In genomic region chr20:61857884-61858283, GRCh38 we compare ENCODE assay signal across 3 cellular contexts.
TF ChIP-seq lines count a peak whose summit lies in the region.

No MANE protein-coding gene starts in this region.

TF ChIP-seq in HepG2, 621 proteins besides CTCF, POLR2A, EP300 and RAD21 (continues in another document):
- no peak for TF ChIP-seq BATF2 (CRISPR knock-in tag; IDR thresholded peaks at IDR 0.05)
- no peak for TF ChIP-seq KDM5A (IDR thresholded peaks at IDR 0.05; ENCODE audit: borderline replicate concordance, low read length)
- TF ChIP-seq NBN (conservative IDR thresholded peaks at IDR 0.05): peak; percentile 78; the same call in 1 of the 2 replicates
- no peak for TF ChIP-seq ZNF672 (CRISPR knock-in tag; IDR thresholded peaks at IDR 0.05)
- peak; percentile 20; the same call in 1 of the 2 replicates for TF ChIP-seq ZNF207 (IDR thresholded peaks at IDR 0.05; ENCODE audit: borderline replicate concordance)
- TF ChIP-seq SOX6 (IDR thresholded peaks at IDR 0.05): peak; percentile 26; the same call in 1 of the 2 replicates
- TF ChIP-seq SOX6 (CRISPR knock-in tag; IDR thresholded peaks at IDR 0.05): no peak
- TF ChIP-seq CREB1 (IDR thresholded peaks at IDR 0.05): peak; percentile 12; the same call in 1 of the 2 replicates
- TF ChIP-seq CREB1 (CRISPR knock-in tag; IDR thresholded peaks at IDR 0.05): no peak
- TF ChIP-seq NONO (IDR thresholded peaks at IDR 0.05): peak; percentile 63; the same call in 1 of the 2 replicates
- TF ChIP-seq NONO (CRISPR knock-in tag; conservative IDR thresholded peaks at IDR 0.05): no peak
- TF ChIP-seq SOX5 (CRISPR knock-in tag; IDR thresholded peaks at IDR 0.05; ENCODE audit: borderline replicate concordance): no peak
- TF ChIP-seq HMG20A (CRISPR knock-in tag; IDR thresholded peaks at IDR 0.05; ENCODE audit: borderline replicate concordance): no peak
- peak; percentile 57; the same call in 1 of the 2 replicates for TF ChIP-seq ZNF646 (CRISPR knock-in tag; IDR thresholded peaks at IDR 0.05)
- 0 out of 2 replicates have a peak, but pooled peaks have one; percentile 5 for TF ChIP-seq FOXA1 (IDR thresholded peaks at IDR 0.05)
- TF ChIP-seq FOXA1 (CRISPR knock-in tag; IDR thresholded peaks at IDR 0.05): no peak

TF ChIP-seq in K562, 482 proteins besides CTCF, POLR2A, EP300 and RAD21 (continues in another document):
- TF ChIP-seq PREB (CRISPR knock-in tag; IDR thresholded peaks at IDR 0.05) (no peak), MECOM (CRISPR knock-in tag; IDR thresholded peaks at IDR 0.05) (no peak), MXI1 (IDR thresholded peaks at IDR 0.05; ENCODE audit: low read depth, low read length) (no peak), MLLT1 (IDR thresholded peaks at IDR 0.05) (no peak), ZFX (CRISPR knock-in tag; IDR thresholded peaks at IDR 0.05) (no peak), ARID3A (IDR thresholded peaks at IDR 0.05; ENCODE audit: borderline replicate concordance, low read depth, low read length) (no peak), NR0B1 (IDR thresholded peaks at IDR 0.05; ENCODE audit: partially characterized antibody) (no peak), ZNF224 (CRISPR knock-in tag; IDR thresholded peaks at IDR 0.05) (no peak), CEBPZ (IDR thresholded peaks at IDR 0.05; ENCODE audit: borderline replicate concordance, low read depth, low read length) (no peak), TBL1XR1 (IDR thresholded peaks at IDR 0.05; ENCODE audit: low read length in 2 of 2) (no peak), ARNT (IDR thresholded peaks at IDR 0.05) (no peak), ZFP91 (CRISPR knock-in tag; IDR thresholded peaks at IDR 0.05) (no peak)

TF ChIP-seq in H1, 55 proteins besides CTCF, POLR2A, EP300 and RAD21:
- TF ChIP-seq RXRA (IDR thresholded peaks at IDR 0.05; ENCODE audit: insufficient read depth, low read depth, low read length) (no peak), KDM1A (IDR thresholded peaks at IDR 0.05; ENCODE audit: borderline replicate concordance, low read length) (no peak), NANOG (IDR thresholded peaks at IDR 0.05; ENCODE audit: insufficient read depth, low read depth, low read length, poor library complexity, severe bottlenecking) (no peak), CBX8 (IDR thresholded peaks at IDR 0.05; ENCODE audit: borderline replicate concordance, low read depth, low read length) (no peak), JUND (IDR thresholded peaks at IDR 0.05; ENCODE audit: low read length) (no peak), RFX5 (IDR thresholded peaks at IDR 0.05; ENCODE audit: borderline replicate concordance, low read depth, low read length) (no peak), YY1 (IDR thresholded peaks at IDR 0.05; ENCODE audit: low read depth, low read length) (no peak), KDM5A (IDR thresholded peaks at IDR 0.05; ENCODE audit: low read length) (no peak), SP1 (IDR thresholded peaks at IDR 0.05; ENCODE audit: low read depth, low read length) (no peak), CREB1 (IDR thresholded peaks at IDR 0.05) (no peak), CHD2 (IDR thresholded peaks at IDR 0.05; ENCODE audit: low read length) (no peak), ATF2 (IDR thresholded peaks at IDR 0.05; ENCODE audit: low read length) (no peak), SIRT6 (IDR thresholded peaks at IDR 0.05; ENCODE audit: low read length) (no peak), NRF1 (IDR thresholded peaks at IDR 0.05; ENCODE audit: low read depth, low read length) (no peak), CEBPB (IDR thresholded peaks at IDR 0.05; ENCODE audit: low read depth, low read length) (no peak), SUZ12 (IDR thresholded peaks at IDR 0.05; ENCODE audit: low read length) (no peak), ZNF274 (IDR thresholded peaks at IDR 0.05; ENCODE audit: borderline replicate concordance, extremely low read depth, low read length) (no peak), CHD7 (IDR thresholded peaks at IDR 0.05; ENCODE audit: insufficient replicate concordance, low read length) (no peak)
